1 cellular context compared by ENCODE assay signal in genomic region chr16:3654249-3654991, GRCh38.
TF ChIP-seq lines count a peak whose summit lies in the region.

Gene DNASE1 (plus strand): TSS chr16:3654691. CDS start chr16:3655374, 683 bp downstream.

TF ChIP-seq in HepG2, 621 proteins besides CTCF, POLR2A, EP300 and RAD21 (continued from another document and continues in another):
- TF ChIP-seq ARID2 (CRISPR knock-in tag; IDR thresholded peaks at IDR 0.05; ENCODE audit: borderline replicate concordance), result no peak
- TF ChIP-seq ASH2L (IDR thresholded peaks at IDR 0.05; ENCODE audit: insufficient read length, low read depth, low read length), result peak; percentile 19
- no peak for TF ChIP-seq ZNF513 (CRISPR knock-in tag; conservative IDR thresholded peaks at IDR 0.05)
- TF ChIP-seq YY1 (IDR thresholded peaks at IDR 0.05; ENCODE audit: insufficient read depth, insufficient replicate concordance, low read depth, low read length), result peak; percentile 31
- no peak for TF ChIP-seq FOXK1 (CRISPR knock-in tag; IDR thresholded peaks at IDR 0.05; ENCODE audit: borderline replicate concordance, low read depth)
- no peak for TF ChIP-seq ZNF367 (CRISPR knock-in tag; IDR thresholded peaks at IDR 0.05; ENCODE audit: borderline replicate concordance)
- TF ChIP-seq ZNF382 (CRISPR knock-in tag; IDR thresholded peaks at IDR 0.05; ENCODE audit: borderline replicate concordance), result no peak
- no peak for TF ChIP-seq ZBED4 (CRISPR knock-in tag; IDR thresholded peaks at IDR 0.05; ENCODE audit: borderline replicate concordance)
- TF ChIP-seq NR1H2 (CRISPR knock-in tag; IDR thresholded peaks at IDR 0.05; ENCODE audit: borderline replicate concordance, low read depth), result no peak
- TF ChIP-seq SNAPC4 (CRISPR knock-in tag; IDR thresholded peaks at IDR 0.05), result no peak
- TF ChIP-seq ZNF205 (CRISPR knock-in tag; IDR thresholded peaks at IDR 0.05), result no peak
- TF ChIP-seq MNT (IDR thresholded peaks at IDR 0.05), result 0 out of 2 replicates have a peak, but pooled peaks have one; percentile 4
- TF ChIP-seq MEIS2 (CRISPR knock-in tag; IDR thresholded peaks at IDR 0.05), result peak; percentile 45; the same call in 1 of the 2 replicates
- no peak for TF ChIP-seq NONO (IDR thresholded peaks at IDR 0.05)
- TF ChIP-seq NONO (CRISPR knock-in tag; conservative IDR thresholded peaks at IDR 0.05), result peak; percentile 65; the same call in 1 of the 2 replicates
- no peak for TF ChIP-seq USF2 (IDR thresholded peaks at IDR 0.05; ENCODE audit: low read depth, low read length)
- no peak for TF ChIP-seq USF2 (CRISPR knock-in tag; IDR thresholded peaks at IDR 0.05; ENCODE audit: borderline replicate concordance)
- no peak for TF ChIP-seq DNMT3B (CRISPR knock-in tag; conservative IDR thresholded peaks at IDR 0.05)
- no peak for TF ChIP-seq ZFAT (CRISPR knock-in tag; conservative IDR thresholded peaks at IDR 0.05)
- TF ChIP-seq HMGXB3 (CRISPR knock-in tag; IDR thresholded peaks at IDR 0.05; ENCODE audit: borderline replicate concordance), result 0 out of 2 replicates have a peak, but pooled peaks have one; percentile 29
- TF ChIP-seq NBN (conservative IDR thresholded peaks at IDR 0.05), result no peak
- TF ChIP-seq ZNF546 (CRISPR knock-in tag; conservative IDR thresholded peaks at IDR 0.05), result no peak
- no peak for TF ChIP-seq MTF1 (CRISPR knock-in tag; IDR thresholded peaks at IDR 0.05)
- peak; percentile 60; the same call in 1 of the 2 replicates for TF ChIP-seq ZMYM4 (CRISPR knock-in tag; IDR thresholded peaks at IDR 0.05)
- TF ChIP-seq MIXL1 (CRISPR knock-in tag; IDR thresholded peaks at IDR 0.05), result no peak; the same call in 1 of the 2 replicates
- no peak for TF ChIP-seq SNAPC2 (CRISPR knock-in tag; IDR thresholded peaks at IDR 0.05)
- peak; percentile 53; the same call in 1 of the 2 replicates for TF ChIP-seq KLF12 (CRISPR knock-in tag; IDR thresholded peaks at IDR 0.05; ENCODE audit: borderline replicate concordance)
- no peak for TF ChIP-seq SP5 (CRISPR knock-in tag; IDR thresholded peaks at IDR 0.05; ENCODE audit: borderline replicate concordance, low read depth)
- peak; percentile 87 for TF ChIP-seq ZBTB7B (CRISPR knock-in tag; IDR thresholded peaks at IDR 0.05)
- TF ChIP-seq ZNF841 (CRISPR knock-in tag; IDR thresholded peaks at IDR 0.05; ENCODE audit: borderline replicate concordance), result no peak
- no peak for TF ChIP-seq JUN (CRISPR knock-in tag; IDR thresholded peaks at IDR 0.05)
- no peak for TF ChIP-seq HOMEZ (CRISPR knock-in tag; IDR thresholded peaks at IDR 0.05; ENCODE audit: low read depth)
- peak; percentile 72; the same call in 1 of the 2 replicates for TF ChIP-seq HOXA3 (CRISPR knock-in tag; IDR thresholded peaks at IDR 0.05)
- TF ChIP-seq ZNF251 (CRISPR knock-in tag; IDR thresholded peaks at IDR 0.05), result no peak
- TF ChIP-seq ZNF335 (CRISPR knock-in tag; IDR thresholded peaks at IDR 0.05), result no peak
- TF ChIP-seq POLR2AphosphoS2 (IDR thresholded peaks at IDR 0.05; ENCODE audit: low read depth, low read length), result no peak
- TF ChIP-seq NFYB (CRISPR knock-in tag; IDR thresholded peaks at IDR 0.05), result no peak
- TF ChIP-seq CEBPB (IDR thresholded peaks at IDR 0.05; ENCODE audit: borderline replicate concordance, low read depth, low read length), result no peak
- no peak for TF ChIP-seq PRMT3 (CRISPR knock-in tag; IDR thresholded peaks at IDR 0.05; ENCODE audit: borderline replicate concordance, low read depth)
